13 cellular contexts compared by ENCODE assay signal in the genomic region with DNA sequence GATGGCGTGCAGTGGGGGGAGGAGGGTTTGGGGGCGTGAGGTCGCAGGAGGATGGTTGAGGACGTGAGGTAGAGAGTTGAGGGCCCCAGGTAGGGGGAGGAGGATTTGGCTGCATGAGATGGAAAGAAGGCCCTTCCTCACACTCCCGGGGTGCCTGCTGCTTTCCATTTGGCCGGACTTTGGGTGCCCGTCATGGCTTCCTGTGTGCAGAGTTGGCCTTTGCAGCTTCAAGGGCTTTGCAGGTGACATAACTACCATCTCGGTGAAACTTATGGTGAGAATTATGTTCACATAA. TPM values are rescaled to one million over a fixed set of nuclear protein-coding genes. Genes with fewer than 3 reads are reported as not detected.
DNase-seq lines count a peak whose midpoint lies in the region; ATAC-seq and TF ChIP-seq lines count a peak whose summit lies in the region.
"Had no signal": no experiment of that assay in that cellular context is flagged by ENCODE, and none has a peak within 500 bp of the region (broad histone marks: within the 10 kb centered on the region; RNA-seq: fewer than 3 reads in every experiment).

No MANE protein-coding gene starts in this region.

- no peaks in the 10 kb centered on the region for H3K9me2 ChIP-seq in OCI-LY7 (ENCODE audit: insufficient read depth, low read length)

- H3K27me3 Mint-ChIP-seq in Calu3 (ENCODE audit: unreplicated experiment) (no peaks in the 10 kb centered on the region), brain (peaks cover 2% of the 10 kb centered on the region), nephron (ENCODE audit: low read depth) (peaks cover 17% of the 10 kb centered on the region)

- no peaks in the 10 kb centered on the region for H3K9me3 Mint-ChIP-seq in Calu3 (ENCODE audit: low read depth, unreplicated experiment)
- H3K9me3 Mint-ChIP-seq in brain, result peaks cover 0 to 2% (median 0%) of the 10 kb centered on the region in 5 experiments
- no peaks in the 10 kb centered on the region for H3K9me3 Mint-ChIP-seq in nephron

- POLR2A ChIA-PET in OCI-LY7 (lab: Charles Lee), result no interaction called here

- peak overlapping the region; percentile 83 for H3K4me3 Mint-ChIP-seq in Calu3 (ENCODE audit: low read depth, unreplicated experiment)
- peak overlapping the region; percentile 64 to 100 (median 81) for H3K4me3 Mint-ChIP-seq in brain
- peak overlapping the region; percentile 67 to 99 (median 74) for H3K4me3 Mint-ChIP-seq in nephron

- no peak overlapping the region for H2AFZ ChIP-seq in OCI-LY7 (ENCODE audit: low read length)

- no peak for ATAC-seq in GM18867 (IDR thresholded peaks at IDR 0.05; ENCODE audit: unreplicated experiment)

- no peak overlapping the region for H3K27ac ChIP-seq in OCI-LY7 (ENCODE audit: low read depth, low read length, poor library complexity, severe bottlenecking)
- H3K27ac ChIP-seq: 22Rv1 had no signal

- no peaks in the 10 kb centered on the region for H3K9me3 ChIP-seq in OCI-LY7 (ENCODE audit: low read length)

- no TSS peak for BruUV-seq in Calu3 (replicated peaks; lab: Mats Ljungman, UMichigan)
- BruUV-seq in OCI-LY7 (replicated peaks; lab: Mats Ljungman, UMichigan), result no TSS peak

- H3K36me3 ChIP-seq in OCI-LY7 (ENCODE audit: insufficient read depth, low read length), result no peaks in the 10 kb centered on the region

- CTCF ChIA-PET in Calu3 (lab: Charles Lee), result no interaction called here
- CTCF ChIA-PET in OCI-LY7 (lab: Charles Lee; ENCODE audit: unreplicated experiment), result no interaction called here

- peaks cover 26% of the 10 kb centered on the region for H3K36me3 Mint-ChIP-seq in Calu3 (ENCODE audit: insufficient read depth, unreplicated experiment)
- no peaks in the 10 kb centered on the region for H3K36me3 Mint-ChIP-seq in brain
- H3K36me3 Mint-ChIP-seq in nephron (ENCODE audit: low read depth), result no peaks in the 10 kb centered on the region

- no peak overlapping the region for H3K4me3 ChIP-seq in OCI-LY7 (ENCODE audit: low read depth, low read length, poor library complexity, severe bottlenecking)

- H3K4me1 Mint-ChIP-seq in Calu3 (ENCODE audit: low read depth, unreplicated experiment) (peaks cover 13% of the 10 kb centered on the region), brain (peaks cover 48% of the 10 kb centered on the region), nephron (peaks cover 9% of the 10 kb centered on the region)

- no peaks in the 10 kb centered on the region for H3K4me1 ChIP-seq in OCI-LY7 (ENCODE audit: insufficient read depth, low read length, poor library complexity, severe bottlenecking)

- DNase-seq in DMS53 (lab: John Stamatoyannopoulos, UW) (peak; percentile 9), DMS53 treated with DMSO at 0.1 percent for 48 hours (lab: John Stamatoyannopoulos, UW; ENCODE audit: unreplicated experiment) (no peak), Calu3 (no peak), HPDE6-E6E7 (ENCODE audit: extremely low spot score) (no peak), OCI-LY7 (ENCODE audit: low spot score) (no peak)
- DNase-seq: CD8-positive, alpha-beta memory T cell; IMR-90; NCI-H1436; NCI-H2081 treated with DMSO at 0.1 percent for 48 hours had no signal

- no peaks in the 10 kb centered on the region for H4K20me1 ChIP-seq in OCI-LY7 (ENCODE audit: insufficient read depth, low read length)

- no peak overlapping the region for H3K4me2 ChIP-seq in OCI-LY7 (ENCODE audit: low read length)

- H3K79me2 ChIP-seq in OCI-LY7 (ENCODE audit: insufficient read depth, low read depth, low read length), result no peaks in the 10 kb centered on the region

- peak overlapping the region; percentile 93 for H3K27ac Mint-ChIP-seq in Calu3 (ENCODE audit: unreplicated experiment)
- no peak overlapping the region for H3K27ac Mint-ChIP-seq in brain
- no peak overlapping the region for H3K27ac Mint-ChIP-seq in nephron

- intact Hi-C loops in Calu3 (cut with micrococcal nuclease; ENCODE audit: unreplicated experiment), result no loop called here
- intact Hi-C loops in OCI-LY7 (cut with micrococcal nuclease; ENCODE audit: unreplicated experiment), result no loop called here

- no peak for TF ChIP-seq CTCF in Calu3 (IDR thresholded peaks at IDR 0.05; ENCODE audit: unreplicated experiment)
- no peak for TF ChIP-seq CTCF in brain (conservative IDR thresholded peaks at IDR 0.05)
- TF ChIP-seq CTCF in nephron (IDR thresholded peaks at IDR 0.05; ENCODE audit: unreplicated experiment in 3 of 3), result no peak
- no peak for TF ChIP-seq CTCF in OCI-LY7 (conservative IDR thresholded peaks at IDR 0.05; ENCODE audit: low read length)

RNA-seq across cellular contexts. Expression of gene MLF1, which starts 1.7 kb away (rescaled TPM):
- total RNA-seq in Calu3 (2022) (53.0 and 53.1 TPM in 2 replicates), OCI-LY7 (2022) (not detected in 2 replicates)
- polyA plus RNA-seq in brain (ENCODE audit: insufficient read depth, low read depth, low replicate concordance), result 22.8 TPM
- not detected in 2 replicates for total RNA-seq in OCI-LY7 (2014; rRNA removed; shearing (Covaris generic))

Comparison
In these comparisons a context has a peak if more than half of its experiments do, and no peak if none do; other contexts are left out.
1. RNA of gene MLF1, which starts 1.7 kb away (total RNA-seq): 53.0 to 53.1 TPM in Calu3; not detected in OCI-LY7; every median in the first group is over 10 times any median in the second.
2. Peak in every context shown above with its lines, with median percentiles within 50 percentile points of each other: H3K4me3 Mint-ChIP-seq.